In the genomic region with DNA sequence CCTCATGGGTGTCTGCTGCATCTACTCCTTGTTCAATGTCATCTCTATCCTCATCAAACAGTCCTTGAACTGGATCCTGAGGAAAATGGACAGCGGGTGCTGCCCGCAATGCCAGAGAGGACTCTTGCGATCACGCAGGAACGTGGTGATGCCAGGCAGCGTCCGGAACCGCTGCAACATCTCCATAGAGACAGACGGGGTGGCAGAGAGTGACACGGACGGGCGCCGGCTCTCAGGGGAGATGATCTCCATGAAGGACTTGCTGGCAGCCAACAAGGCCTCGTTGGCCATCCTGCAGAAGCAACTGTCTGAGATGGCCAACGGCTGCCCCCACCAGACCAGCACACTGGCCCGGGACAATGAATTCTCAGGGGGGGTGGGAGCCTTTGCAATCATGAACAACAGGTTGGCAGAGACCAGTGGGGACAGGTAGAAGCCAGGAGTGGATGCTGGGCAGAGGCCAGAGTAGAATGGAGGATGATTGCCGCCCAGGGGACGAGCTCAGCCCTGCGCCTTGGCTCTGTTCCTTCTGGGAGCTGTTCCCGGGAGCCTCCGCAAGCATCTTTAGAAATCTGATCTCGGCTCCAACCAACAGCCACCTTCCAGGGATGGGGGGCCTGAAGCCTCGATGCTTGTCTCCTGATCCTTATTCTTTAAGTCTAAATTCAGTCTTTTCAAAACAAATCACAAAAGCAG, we compare ENCODE assay signal across 28 cellular contexts.
"Had no signal": no experiment of that assay in that cellular context is flagged by ENCODE, and none has a peak within 500 bp of the region (broad histone marks: within the 10 kb centered on the region; RNA-seq: fewer than 3 reads in every experiment).

No MANE protein-coding gene starts in this region.

- ATAC-seq: activated CD4-positive, alpha-beta T cell treated with anti-CD3 and anti-CD28 coated beads for 36 hours; activated T-helper 17 cell treated with anti-CD3 and anti-CD28 coated beads, Interleukin-2, amount 50 U/mL, for 72 hours; PC-3; T-cell had no signal

- H3K36me3 Mint-ChIP-seq: activated naive CD4-positive, alpha-beta T cell treated with anti-CD3 and anti-CD28 coated beads, Interleukin-2, amount 10 ng/mL, durations not matched to agents 7 days and 5 days; activated naive CD8-positive, alpha-beta T cell treated with anti-CD3 and anti-CD28 coated beads for 36 hours; T-cell had no signal

- H3K9me3 Mint-ChIP-seq: activated T-helper 17 cell treated with anti-CD3 and anti-CD28 coated beads, Interleukin-2, amount 50 U/mL, for 72 hours had no signal

- H3K27me3 ChIP-seq: brain microvascular endothelial cell, cardiac muscle cell had no signal

- H3K4me3 ChIP-seq: cardiac muscle cell, SK-N-MC had no signal

- H3K4me1 Mint-ChIP-seq: activated CD4-positive, alpha-beta memory T cell treated with anti-CD3 and anti-CD28 coated beads, Interleukin-2, amount 10 ng/mL, durations not matched to agents 7 days and 5 days; activated CD4-positive, alpha-beta T cell treated with anti-CD3 and anti-CD28 coated beads for 36 hours; activated naive CD4-positive, alpha-beta T cell treated with anti-CD3 and anti-CD28 coated beads, Interleukin-2, amount 10 ng/mL, durations not matched to agents 7 days and 5 days; activated naive CD8-positive, alpha-beta T cell treated with anti-CD3 and anti-CD28 coated beads for 36 hours; activated T-helper 17 cell treated with anti-CD3 and anti-CD28 coated beads, Interleukin-2, amount 50 U/mL, for 72 hours; T-cell had no signal

- DNase-seq: activated CD4-positive, alpha-beta memory T cell treated with anti-CD3 and anti-CD28 coated beads, Interleukin-2, amount 10 ng/mL, durations not matched to agents 7 days and 5 days; activated CD4-positive, alpha-beta T cell treated with anti-CD3 and anti-CD28 coated beads for 36 hours; activated CD4-positive, alpha-beta T cell treated with anti-CD3 and anti-CD28 coated beads, Interleukin-2, amount 50 U/mL, for 1 hour; activated gamma-delta T cell treated with Interleukin-2 at 50 U/mL for 16 hours; activated naive CD4-positive, alpha-beta T cell treated with anti-CD3 and anti-CD28 coated beads, Interleukin-2, amount 10 ng/mL, durations not matched to agents 7 days and 5 days; activated naive CD8-positive, alpha-beta T cell treated with anti-CD3 and anti-CD28 coated beads for 36 hours; activated T-cell treated with anti-CD3 and anti-CD28 coated beads for 4 hours; activated T-cell treated with anti-CD3 and anti-CD28 coated beads, Interleukin-2, amount 50 U/mL, for 48 hours; brain microvascular endothelial cell; cerebellar nuclear complex; NCI-H1048; NCI-H146; NCI-H187 treated with DMSO at 0.1 percent for 48 hours; NCI-H2081 treated with DMSO at 0.1 percent for 48 hours; NCI-H2227 treated with DMSO at 0.1 percent for 48 hours; NCI-H510A; NCI-H526 treated with DMSO at 0.1 percent for 48 hours; NCI-H82; PC-3; SIG-M5; T-cell; T-helper 2 cell; T1000 had no signal

- H3K27me3 Mint-ChIP-seq: activated naive CD8-positive, alpha-beta T cell treated with anti-CD3 and anti-CD28 coated beads for 36 hours had no signal

- H3K27ac Mint-ChIP-seq: activated CD4-positive, alpha-beta memory T cell treated with anti-CD3 and anti-CD28 coated beads, Interleukin-2, amount 10 ng/mL, durations not matched to agents 7 days and 5 days; activated CD4-positive, alpha-beta T cell treated with anti-CD3 and anti-CD28 coated beads for 36 hours; activated naive CD4-positive, alpha-beta T cell treated with anti-CD3 and anti-CD28 coated beads, Interleukin-2, amount 10 ng/mL, durations not matched to agents 7 days and 5 days; activated naive CD8-positive, alpha-beta T cell treated with anti-CD3 and anti-CD28 coated beads for 36 hours; activated T-helper 17 cell treated with anti-CD3 and anti-CD28 coated beads, Interleukin-2, amount 50 U/mL, for 72 hours; T-cell had no signal

- H3K36me3 ChIP-seq: brain microvascular endothelial cell, cardiac muscle cell had no signal

- H3K27ac ChIP-seq: brain microvascular endothelial cell, cardiac muscle cell, SK-N-MC, VCaP had no signal

- H3K4me3 Mint-ChIP-seq: activated CD4-positive, alpha-beta memory T cell treated with anti-CD3 and anti-CD28 coated beads, Interleukin-2, amount 10 ng/mL, durations not matched to agents 7 days and 5 days; activated CD4-positive, alpha-beta T cell treated with anti-CD3 and anti-CD28 coated beads for 36 hours; activated naive CD4-positive, alpha-beta T cell treated with anti-CD3 and anti-CD28 coated beads, Interleukin-2, amount 10 ng/mL, durations not matched to agents 7 days and 5 days; activated naive CD8-positive, alpha-beta T cell treated with anti-CD3 and anti-CD28 coated beads for 36 hours; activated T-helper 17 cell treated with anti-CD3 and anti-CD28 coated beads, Interleukin-2, amount 50 U/mL, for 72 hours; T-cell had no signal

- FAIRE-seq: RCC 7860 had no signal
